Comparison of ENCODE assay signal across 1 cellular context in the genomic region with DNA sequence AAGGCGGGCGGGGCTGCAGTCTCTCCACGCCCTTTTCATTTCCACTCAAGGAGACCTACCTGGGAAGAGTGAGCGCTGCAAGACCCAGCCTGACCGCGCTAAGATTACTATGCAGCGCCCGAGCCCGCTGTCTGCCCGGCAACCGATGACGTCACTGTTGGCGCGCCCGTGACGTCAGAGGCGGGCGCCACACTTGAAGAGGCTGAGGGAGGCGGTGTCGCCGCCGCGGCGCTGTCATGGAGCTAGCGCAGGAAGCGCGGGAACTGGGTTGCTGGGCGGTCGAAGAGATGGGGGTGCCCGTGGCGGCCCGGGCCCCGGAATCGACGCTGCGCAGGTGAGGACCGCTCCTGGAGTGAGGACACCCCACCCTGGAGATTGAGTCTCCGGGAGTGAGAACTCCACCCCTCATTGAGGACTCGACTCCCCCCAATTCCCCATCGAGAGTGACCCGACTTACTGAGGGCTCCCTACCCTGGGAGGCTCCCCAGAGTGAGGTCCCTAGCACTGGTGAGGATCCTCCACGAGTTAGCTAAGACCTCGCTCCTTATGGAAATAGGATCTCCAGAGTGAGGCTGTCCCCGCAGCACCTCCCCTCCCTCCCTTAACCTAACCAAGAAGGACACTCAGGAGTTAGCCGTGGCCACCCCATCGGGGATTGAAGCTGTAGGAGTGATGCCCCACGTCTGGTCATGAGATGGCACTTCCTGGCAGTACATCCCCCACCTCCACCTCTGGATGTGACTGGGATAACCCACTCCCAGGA.
A peak's percentile ranks its signal among the peaks of the same experiment; 100 is the strongest.
TF ChIP-seq lines count a peak whose summit lies in the region.

A gene with protein sequence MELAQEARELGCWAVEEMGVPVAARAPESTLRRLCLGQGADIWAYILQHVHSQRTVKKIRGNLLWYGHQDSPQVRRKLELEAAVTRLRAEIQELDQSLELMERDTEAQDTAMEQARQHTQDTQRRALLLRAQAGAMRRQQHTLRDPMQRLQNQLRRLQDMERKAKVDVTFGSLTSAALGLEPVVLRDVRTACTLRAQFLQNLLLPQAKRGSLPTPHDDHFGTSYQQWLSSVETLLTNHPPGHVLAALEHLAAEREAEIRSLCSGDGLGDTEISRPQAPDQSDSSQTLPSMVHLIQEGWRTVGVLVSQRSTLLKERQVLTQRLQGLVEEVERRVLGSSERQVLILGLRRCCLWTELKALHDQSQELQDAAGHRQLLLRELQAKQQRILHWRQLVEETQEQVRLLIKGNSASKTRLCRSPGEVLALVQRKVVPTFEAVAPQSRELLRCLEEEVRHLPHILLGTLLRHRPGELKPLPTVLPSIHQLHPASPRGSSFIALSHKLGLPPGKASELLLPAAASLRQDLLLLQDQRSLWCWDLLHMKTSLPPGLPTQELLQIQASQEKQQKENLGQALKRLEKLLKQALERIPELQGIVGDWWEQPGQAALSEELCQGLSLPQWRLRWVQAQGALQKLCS (plus strand): TSS at position 177 of the 763 bp plus-strand sequence. CDS start 60 bp downstream, at position 237.

TF ChIP-seq in K562, 482 proteins besides CTCF, POLR2A, EP300 and RAD21 (continued from another document and continues in another):
- TF ChIP-seq, protein P1, sequence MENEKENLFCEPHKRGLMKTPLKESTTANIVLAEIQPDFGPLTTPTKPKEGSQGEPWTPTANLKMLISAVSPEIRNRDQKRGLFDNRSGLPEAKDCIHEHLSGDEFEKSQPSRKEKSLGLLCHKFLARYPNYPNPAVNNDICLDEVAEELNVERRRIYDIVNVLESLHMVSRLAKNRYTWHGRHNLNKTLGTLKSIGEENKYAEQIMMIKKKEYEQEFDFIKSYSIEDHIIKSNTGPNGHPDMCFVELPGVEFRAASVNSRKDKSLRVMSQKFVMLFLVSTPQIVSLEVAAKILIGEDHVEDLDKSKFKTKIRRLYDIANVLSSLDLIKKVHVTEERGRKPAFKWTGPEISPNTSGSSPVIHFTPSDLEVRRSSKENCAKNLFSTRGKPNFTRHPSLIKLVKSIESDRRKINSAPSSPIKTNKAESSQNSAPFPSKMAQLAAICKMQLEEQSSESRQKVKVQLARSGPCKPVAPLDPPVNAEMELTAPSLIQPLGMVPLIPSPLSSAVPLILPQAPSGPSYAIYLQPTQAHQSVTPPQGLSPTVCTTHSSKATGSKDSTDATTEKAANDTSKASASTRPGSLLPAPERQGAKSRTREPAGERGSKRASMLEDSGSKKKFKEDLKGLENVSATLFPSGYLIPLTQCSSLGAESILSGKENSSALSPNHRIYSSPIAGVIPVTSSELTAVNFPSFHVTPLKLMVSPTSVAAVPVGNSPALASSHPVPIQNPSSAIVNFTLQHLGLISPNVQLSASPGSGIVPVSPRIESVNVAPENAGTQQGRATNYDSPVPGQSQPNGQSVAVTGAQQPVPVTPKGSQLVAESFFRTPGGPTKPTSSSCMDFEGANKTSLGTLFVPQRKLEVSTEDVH (IDR thresholded peaks at IDR 0.05; ENCODE audit: low read depth, partially characterized antibody), result peak; percentile 98
- TF ChIP-seq ZNF311 (CRISPR knock-in tag; IDR thresholded peaks at IDR 0.05) (peak; percentile 81), TAF7 (tag; IDR thresholded peaks at IDR 0.05) (peak; percentile 49), ASH1L (IDR thresholded peaks at IDR 0.05; ENCODE audit: borderline replicate concordance, low read depth, partially characterized antibody) (no peak), STAT5B (CRISPR knock-in tag; IDR thresholded peaks at IDR 0.05) (no peak), GATAD2B (IDR thresholded peaks at IDR 0.05; ENCODE audit: borderline replicate concordance) (no peak), ATF7 (IDR thresholded peaks at IDR 0.05) (peak; percentile 100), TAL1 (IDR thresholded peaks at IDR 0.05) (no peak), CBX1 (IDR thresholded peaks at IDR 0.05; ENCODE audit: low read depth) (0 out of 2 replicates have a peak, but pooled peaks have one; percentile 58), SMARCB1 (IDR thresholded peaks at IDR 0.05; ENCODE audit: insufficient read length, low read depth) (no peak), BRD4 (IDR thresholded peaks at IDR 0.05) (no peak), TSC22D4 (tag; IDR thresholded peaks at IDR 0.05) (no peak), MTA1 (IDR thresholded peaks at IDR 0.05; ENCODE audit: borderline replicate concordance) (peak; percentile 100), SNIP1 (IDR thresholded peaks at IDR 0.05; ENCODE audit: low read depth) (no peak), BRD9 (IDR thresholded peaks at IDR 0.05; ENCODE audit: low read depth, partially characterized antibody) (no peak), KDM1A (IDR thresholded peaks at IDR 0.05) (no peak), KAT2B (IDR thresholded peaks at IDR 0.05; ENCODE audit: low read depth, low read length) (no peak), TAF15 (IDR thresholded peaks at IDR 0.05; ENCODE audit: low read depth, low read length) (no peak), ZNF785 (CRISPR knock-in tag; IDR thresholded peaks at IDR 0.05) (no peak), OTX1 (CRISPR knock-in tag; IDR thresholded peaks at IDR 0.05) (peak; percentile 78; the same call in 1 of the 2 replicates), ZSCAN29 (IDR thresholded peaks at IDR 0.05) (no peak)
- TF ChIP-seq, protein P2, sequence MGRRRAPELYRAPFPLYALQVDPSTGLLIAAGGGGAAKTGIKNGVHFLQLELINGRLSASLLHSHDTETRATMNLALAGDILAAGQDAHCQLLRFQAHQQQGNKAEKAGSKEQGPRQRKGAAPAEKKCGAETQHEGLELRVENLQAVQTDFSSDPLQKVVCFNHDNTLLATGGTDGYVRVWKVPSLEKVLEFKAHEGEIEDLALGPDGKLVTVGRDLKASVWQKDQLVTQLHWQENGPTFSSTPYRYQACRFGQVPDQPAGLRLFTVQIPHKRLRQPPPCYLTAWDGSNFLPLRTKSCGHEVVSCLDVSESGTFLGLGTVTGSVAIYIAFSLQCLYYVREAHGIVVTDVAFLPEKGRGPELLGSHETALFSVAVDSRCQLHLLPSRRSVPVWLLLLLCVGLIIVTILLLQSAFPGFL (CRISPR knock-in tag; IDR thresholded peaks at IDR 0.05), result no peak
- TF ChIP-seq, protein P3, sequence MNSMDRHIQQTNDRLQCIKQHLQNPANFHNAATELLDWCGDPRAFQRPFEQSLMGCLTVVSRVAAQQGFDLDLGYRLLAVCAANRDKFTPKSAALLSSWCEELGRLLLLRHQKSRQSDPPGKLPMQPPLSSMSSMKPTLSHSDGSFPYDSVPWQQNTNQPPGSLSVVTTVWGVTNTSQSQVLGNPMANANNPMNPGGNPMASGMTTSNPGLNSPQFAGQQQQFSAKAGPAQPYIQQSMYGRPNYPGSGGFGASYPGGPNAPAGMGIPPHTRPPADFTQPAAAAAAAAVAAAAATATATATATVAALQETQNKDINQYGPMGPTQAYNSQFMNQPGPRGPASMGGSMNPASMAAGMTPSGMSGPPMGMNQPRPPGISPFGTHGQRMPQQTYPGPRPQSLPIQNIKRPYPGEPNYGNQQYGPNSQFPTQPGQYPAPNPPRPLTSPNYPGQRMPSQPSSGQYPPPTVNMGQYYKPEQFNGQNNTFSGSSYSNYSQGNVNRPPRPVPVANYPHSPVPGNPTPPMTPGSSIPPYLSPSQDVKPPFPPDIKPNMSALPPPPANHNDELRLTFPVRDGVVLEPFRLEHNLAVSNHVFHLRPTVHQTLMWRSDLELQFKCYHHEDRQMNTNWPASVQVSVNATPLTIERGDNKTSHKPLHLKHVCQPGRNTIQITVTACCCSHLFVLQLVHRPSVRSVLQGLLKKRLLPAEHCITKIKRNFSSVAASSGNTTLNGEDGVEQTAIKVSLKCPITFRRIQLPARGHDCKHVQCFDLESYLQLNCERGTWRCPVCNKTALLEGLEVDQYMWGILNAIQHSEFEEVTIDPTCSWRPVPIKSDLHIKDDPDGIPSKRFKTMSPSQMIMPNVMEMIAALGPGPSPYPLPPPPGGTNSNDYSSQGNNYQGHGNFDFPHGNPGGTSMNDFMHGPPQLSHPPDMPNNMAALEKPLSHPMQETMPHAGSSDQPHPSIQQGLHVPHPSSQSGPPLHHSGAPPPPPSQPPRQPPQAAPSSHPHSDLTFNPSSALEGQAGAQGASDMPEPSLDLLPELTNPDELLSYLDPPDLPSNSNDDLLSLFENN (IDR thresholded peaks at IDR 0.05; ENCODE audit: low read depth in 2 of 2, low read length in 2 of 2), result no peak
- TF ChIP-seq, protein P4, sequence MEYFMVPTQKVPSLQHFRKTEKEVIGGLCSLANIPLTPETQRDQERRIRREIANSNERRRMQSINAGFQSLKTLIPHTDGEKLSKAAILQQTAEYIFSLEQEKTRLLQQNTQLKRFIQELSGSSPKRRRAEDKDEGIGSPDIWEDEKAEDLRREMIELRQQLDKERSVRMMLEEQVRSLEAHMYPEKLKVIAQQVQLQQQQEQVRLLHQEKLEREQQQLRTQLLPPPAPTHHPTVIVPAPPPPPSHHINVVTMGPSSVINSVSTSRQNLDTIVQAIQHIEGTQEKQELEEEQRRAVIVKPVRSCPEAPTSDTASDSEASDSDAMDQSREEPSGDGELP (CRISPR knock-in tag; IDR thresholded peaks at IDR 0.05; ENCODE audit: borderline replicate concordance), result peak; percentile 84
- TF ChIP-seq, protein P5, sequence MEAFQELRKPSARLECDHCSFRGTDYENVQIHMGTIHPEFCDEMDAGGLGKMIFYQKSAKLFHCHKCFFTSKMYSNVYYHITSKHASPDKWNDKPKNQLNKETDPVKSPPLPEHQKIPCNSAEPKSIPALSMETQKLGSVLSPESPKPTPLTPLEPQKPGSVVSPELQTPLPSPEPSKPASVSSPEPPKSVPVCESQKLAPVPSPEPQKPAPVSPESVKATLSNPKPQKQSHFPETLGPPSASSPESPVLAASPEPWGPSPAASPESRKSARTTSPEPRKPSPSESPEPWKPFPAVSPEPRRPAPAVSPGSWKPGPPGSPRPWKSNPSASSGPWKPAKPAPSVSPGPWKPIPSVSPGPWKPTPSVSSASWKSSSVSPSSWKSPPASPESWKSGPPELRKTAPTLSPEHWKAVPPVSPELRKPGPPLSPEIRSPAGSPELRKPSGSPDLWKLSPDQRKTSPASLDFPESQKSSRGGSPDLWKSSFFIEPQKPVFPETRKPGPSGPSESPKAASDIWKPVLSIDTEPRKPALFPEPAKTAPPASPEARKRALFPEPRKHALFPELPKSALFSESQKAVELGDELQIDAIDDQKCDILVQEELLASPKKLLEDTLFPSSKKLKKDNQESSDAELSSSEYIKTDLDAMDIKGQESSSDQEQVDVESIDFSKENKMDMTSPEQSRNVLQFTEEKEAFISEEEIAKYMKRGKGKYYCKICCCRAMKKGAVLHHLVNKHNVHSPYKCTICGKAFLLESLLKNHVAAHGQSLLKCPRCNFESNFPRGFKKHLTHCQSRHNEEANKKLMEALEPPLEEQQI (IDR thresholded peaks at IDR 0.05), result no peak
- TF ChIP-seq, protein P6, sequence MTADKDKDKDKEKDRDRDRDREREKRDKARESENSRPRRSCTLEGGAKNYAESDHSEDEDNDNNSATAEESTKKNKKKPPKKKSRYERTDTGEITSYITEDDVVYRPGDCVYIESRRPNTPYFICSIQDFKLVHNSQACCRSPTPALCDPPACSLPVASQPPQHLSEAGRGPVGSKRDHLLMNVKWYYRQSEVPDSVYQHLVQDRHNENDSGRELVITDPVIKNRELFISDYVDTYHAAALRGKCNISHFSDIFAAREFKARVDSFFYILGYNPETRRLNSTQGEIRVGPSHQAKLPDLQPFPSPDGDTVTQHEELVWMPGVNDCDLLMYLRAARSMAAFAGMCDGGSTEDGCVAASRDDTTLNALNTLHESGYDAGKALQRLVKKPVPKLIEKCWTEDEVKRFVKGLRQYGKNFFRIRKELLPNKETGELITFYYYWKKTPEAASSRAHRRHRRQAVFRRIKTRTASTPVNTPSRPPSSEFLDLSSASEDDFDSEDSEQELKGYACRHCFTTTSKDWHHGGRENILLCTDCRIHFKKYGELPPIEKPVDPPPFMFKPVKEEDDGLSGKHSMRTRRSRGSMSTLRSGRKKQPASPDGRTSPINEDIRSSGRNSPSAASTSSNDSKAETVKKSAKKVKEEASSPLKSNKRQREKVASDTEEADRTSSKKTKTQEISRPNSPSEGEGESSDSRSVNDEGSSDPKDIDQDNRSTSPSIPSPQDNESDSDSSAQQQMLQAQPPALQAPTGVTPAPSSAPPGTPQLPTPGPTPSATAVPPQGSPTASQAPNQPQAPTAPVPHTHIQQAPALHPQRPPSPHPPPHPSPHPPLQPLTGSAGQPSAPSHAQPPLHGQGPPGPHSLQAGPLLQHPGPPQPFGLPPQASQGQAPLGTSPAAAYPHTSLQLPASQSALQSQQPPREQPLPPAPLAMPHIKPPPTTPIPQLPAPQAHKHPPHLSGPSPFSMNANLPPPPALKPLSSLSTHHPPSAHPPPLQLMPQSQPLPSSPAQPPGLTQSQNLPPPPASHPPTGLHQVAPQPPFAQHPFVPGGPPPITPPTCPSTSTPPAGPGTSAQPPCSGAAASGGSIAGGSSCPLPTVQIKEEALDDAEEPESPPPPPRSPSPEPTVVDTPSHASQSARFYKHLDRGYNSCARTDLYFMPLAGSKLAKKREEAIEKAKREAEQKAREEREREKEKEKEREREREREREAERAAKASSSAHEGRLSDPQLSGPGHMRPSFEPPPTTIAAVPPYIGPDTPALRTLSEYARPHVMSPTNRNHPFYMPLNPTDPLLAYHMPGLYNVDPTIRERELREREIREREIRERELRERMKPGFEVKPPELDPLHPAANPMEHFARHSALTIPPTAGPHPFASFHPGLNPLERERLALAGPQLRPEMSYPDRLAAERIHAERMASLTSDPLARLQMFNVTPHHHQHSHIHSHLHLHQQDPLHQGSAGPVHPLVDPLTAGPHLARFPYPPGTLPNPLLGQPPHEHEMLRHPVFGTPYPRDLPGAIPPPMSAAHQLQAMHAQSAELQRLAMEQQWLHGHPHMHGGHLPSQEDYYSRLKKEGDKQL (CRISPR knock-in tag; IDR thresholded peaks at IDR 0.05; ENCODE audit: borderline replicate concordance), result no peak
